ENCODE assay signal across 2 cellular contexts in genomic region chr1:152169356-152170025, GRCh38.
A peak's percentile ranks its signal among the peaks of the same experiment; 100 is the strongest.
TF ChIP-seq lines count a peak whose summit lies in the region.

No MANE protein-coding gene starts in this region.

TF ChIP-seq in GM12891, 5 proteins besides CTCF, POLR2A, EP300 and RAD21:
- TF ChIP-seq PAX5 (IDR thresholded peaks at IDR 0.05; ENCODE audit: insufficient read depth, low read length, severe bottlenecking) (no peak), SPI1 (IDR thresholded peaks at IDR 0.05; ENCODE audit: low read depth, low read length) (peak; percentile 29; the same call in 1 of the 2 replicates)

TF ChIP-seq in GM12878, 131 proteins besides CTCF, POLR2A, EP300 and RAD21:
- no peak for TF ChIP-seq WRNIP1 (IDR thresholded peaks at IDR 0.05; ENCODE audit: borderline replicate concordance, low read depth, low read length)
- TF ChIP-seq ZNF217 (IDR thresholded peaks at IDR 0.05), result no peak
- TF ChIP-seq ZNF24 (IDR thresholded peaks at IDR 0.05), result no peak
- no peak for TF ChIP-seq SMARCA5 (IDR thresholded peaks at IDR 0.05)
- TF ChIP-seq RAD51 (IDR thresholded peaks at IDR 0.05), result no peak
- no peak for TF ChIP-seq ZNF687 (IDR thresholded peaks at IDR 0.05)
- TF ChIP-seq ZNF592 (IDR thresholded peaks at IDR 0.05), result no peak
- no peak for TF ChIP-seq BMI1 (IDR thresholded peaks at IDR 0.05; ENCODE audit: borderline replicate concordance)
- TF ChIP-seq HDGF (IDR thresholded peaks at IDR 0.05), result no peak
- no peak for TF ChIP-seq ZBTB40 (IDR thresholded peaks at IDR 0.05; ENCODE audit: borderline replicate concordance)
- TF ChIP-seq PKNOX1 (IDR thresholded peaks at IDR 0.05), result no peak
- TF ChIP-seq CBFB (IDR thresholded peaks at IDR 0.05; ENCODE audit: low read depth), result no peak
